In the genomic region with DNA sequence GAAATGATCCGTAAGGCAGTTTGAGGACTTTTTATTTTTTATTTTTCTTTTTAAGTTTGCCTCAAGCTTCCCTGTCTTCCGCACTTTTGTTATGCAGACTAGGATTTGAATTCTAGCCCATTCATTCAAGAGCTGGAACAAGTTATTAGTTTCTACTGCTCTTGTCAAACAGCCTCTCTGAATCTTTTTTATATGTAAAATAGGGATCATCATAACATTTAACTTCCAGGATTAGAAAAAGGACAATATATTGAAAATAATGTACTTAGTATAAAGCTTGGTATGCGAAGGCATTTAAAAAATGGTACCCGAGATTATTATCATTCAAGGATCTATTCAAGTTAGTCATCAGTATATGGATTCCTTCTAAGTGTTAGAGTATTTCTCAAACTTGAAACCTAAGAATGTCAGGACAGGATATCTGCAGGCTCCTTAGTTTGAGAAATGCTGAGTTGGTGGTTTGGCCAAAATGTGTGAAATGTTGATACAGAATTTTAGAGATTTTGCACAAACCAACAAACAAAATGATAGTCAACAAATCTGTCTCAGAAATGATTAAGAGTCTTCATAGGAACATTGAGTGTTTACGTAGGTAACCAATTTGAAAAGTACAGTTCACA, we compare ENCODE assay signal across 32 cellular contexts. TPM values are rescaled to one million over a fixed set of nuclear protein-coding genes. Genes with fewer than 3 reads are reported as not detected.
DNase-seq lines count a peak whose midpoint lies in the region; ATAC-seq, FAIRE-seq and TF ChIP-seq lines count a peak whose summit lies in the region.
"Had no signal": no experiment of that assay in that cellular context is flagged by ENCODE, and none has a peak within 500 bp of the region (broad histone marks: within the 10 kb centered on the region; RNA-seq: fewer than 3 reads in every experiment).

No MANE protein-coding gene starts in this region.

- no peak for TF ChIP-seq RAD21 in HepG2 (CRISPR knock-in tag; IDR thresholded peaks at IDR 0.05)

- WGBS in HepG2 (ENCODE audit: low lambda C conversion rate): 22% methylated on average over 5 of the region's 5 CpGs
- 58% methylated on average over 5 of the region's 5 CpGs for WGBS in right lobe of liver (ENCODE audit: insufficient coverage, low coverage, low lambda C conversion rate, missing lambda C conversion rate)
- WGBS in esophagus muscularis mucosa: 54% methylated on average over 5 of the region's 5 CpGs

- TF ChIP-seq CTCF in HepG2 (CRISPR knock-in tag; IDR thresholded peaks at IDR 0.05) (no peak), right lobe of liver (IDR thresholded peaks at IDR 0.05) (no peak), esophagus muscularis mucosa (IDR thresholded peaks at IDR 0.05) (no peak), neural progenitor cell (IDR thresholded peaks at IDR 0.05) (no peak)
- no peak for TF ChIP-seq CTCF in activated CD8-positive, alpha-beta T cell treated with anti-CD3 and anti-CD28 coated beads for 36 hours (IDR thresholded peaks at IDR 0.05)

- H3K27me3 ChIP-seq in HepG2 (ENCODE audit: control insufficient read depth in 1 of 2, insufficient read depth in 2 of 2, low read length in 2 of 2): no peaks in the 10 kb centered on the region
- no peaks in the 10 kb centered on the region for H3K27me3 ChIP-seq in right lobe of liver
- H3K27me3 ChIP-seq in esophagus muscularis mucosa: no peaks in the 10 kb centered on the region
- no peaks in the 10 kb centered on the region for H3K27me3 ChIP-seq in neural progenitor cell
- H3K27me3 ChIP-seq: dorsolateral prefrontal cortex had no signal

- DNase-seq in HepG2 (ENCODE audit: low spot score) (no peak), right lobe of liver (no peak), esophagus muscularis mucosa (ENCODE audit: extremely low spot score) (no peak), neural progenitor cell (ENCODE audit: low spot score) (no peak), inferior parietal cortex (ENCODE audit: extremely low spot score) (no peak)
- no peak for DNase-seq in naive thymus-derived CD8-positive, alpha-beta T cell
- no peak for DNase-seq in activated CD4-positive, alpha-beta memory T cell treated with anti-CD3 and anti-CD28 coated beads for 36 hours
- DNase-seq in activated CD8-positive, alpha-beta T cell treated with anti-CD3 and anti-CD28 coated beads for 36 hours: no peak
- DNase-seq: activated CD4-positive, alpha-beta T cell treated with anti-CD3 and anti-CD28 coated beads, Interleukin-2, amount 50 U/mL, for 4 hours; activated naive CD4-positive, alpha-beta T cell; AML-193; CD4-positive, CD25-positive, alpha-beta regulatory T cell; dorsolateral prefrontal cortex; HCEC 1CT; immature natural killer cell; NCI-H1417 treated with DMSO at 0.1 percent for 48 hours; NCI-H2081; NCI-H226; NCI-H526 treated with DMSO at 0.1 percent for 48 hours; occipital lobe; SHP77; stimulated activated CD4-positive, alpha-beta T cell treated with anti-CD3 and anti-CD28 coated beads, Interleukin-15, amount 100 ng/mL, for 24 hours; stimulated activated CD4-positive, alpha-beta T cell treated with anti-CD3 and anti-CD28 coated beads, Interleukin-4, amount 100 ng/mL, for 4 hours; T-helper 2 cell had no signal

- no peak for ATAC-seq in HepG2
- no peak for ATAC-seq in right lobe of liver
- ATAC-seq in naive thymus-derived CD8-positive, alpha-beta T cell: no peak
- ATAC-seq in activated CD8-positive, alpha-beta T cell treated with anti-CD3 and anti-CD28 coated beads for 36 hours: no peak
- ATAC-seq: activated CD4-positive, CD25-positive, alpha-beta regulatory T cell treated with anti-CD3 and anti-CD28 coated beads, Interleukin-2, amount 50 U/mL, for 24 hours had no signal

- no peak for FAIRE-seq in HepG2 (lab: Jason Lieb, UNC)
- FAIRE-seq: A204.1, GM18507, GM19239 had no signal

- no peaks in the 10 kb centered on the region for H3K36me3 Mint-ChIP-seq in neural progenitor cell
- no peaks in the 10 kb centered on the region for H3K36me3 Mint-ChIP-seq in naive thymus-derived CD8-positive, alpha-beta T cell
- no peaks in the 10 kb centered on the region for H3K36me3 Mint-ChIP-seq in activated CD4-positive, alpha-beta memory T cell treated with anti-CD3 and anti-CD28 coated beads for 36 hours
- no peaks in the 10 kb centered on the region for H3K36me3 Mint-ChIP-seq in activated CD8-positive, alpha-beta T cell treated with anti-CD3 and anti-CD28 coated beads for 36 hours (ENCODE audit: low read depth)
- H3K36me3 Mint-ChIP-seq: brain; CD4-positive, CD25-positive, alpha-beta regulatory T cell; immature natural killer cell; type B pancreatic cell had no signal

- no peaks in the 10 kb centered on the region for H3K27me3 Mint-ChIP-seq in neural progenitor cell (ENCODE audit: insufficient read depth, low read depth)
- H3K27me3 Mint-ChIP-seq in naive thymus-derived CD8-positive, alpha-beta T cell: no peaks in the 10 kb centered on the region
- peaks cover 2% of the 10 kb centered on the region for H3K27me3 Mint-ChIP-seq in activated CD4-positive, alpha-beta memory T cell treated with anti-CD3 and anti-CD28 coated beads for 36 hours
- no peaks in the 10 kb centered on the region for H3K27me3 Mint-ChIP-seq in activated CD8-positive, alpha-beta T cell treated with anti-CD3 and anti-CD28 coated beads for 36 hours
- H3K27me3 Mint-ChIP-seq: brain; CD4-positive, CD25-positive, alpha-beta regulatory T cell; type B pancreatic cell had no signal

- no peaks in the 10 kb centered on the region for H4K20me1 ChIP-seq in HepG2 (ENCODE audit: insufficient read depth, low read length)
- no peaks in the 10 kb centered on the region for H4K20me1 ChIP-seq in neural progenitor cell (ENCODE audit: low read depth)

- H3K9me3 ChIP-seq in HepG2 (ENCODE audit: low read length): no peaks in the 10 kb centered on the region
- no peaks in the 10 kb centered on the region for H3K9me3 ChIP-seq in right lobe of liver
- no peaks in the 10 kb centered on the region for H3K9me3 ChIP-seq in esophagus muscularis mucosa
- no peaks in the 10 kb centered on the region for H3K9me3 ChIP-seq in neural progenitor cell (ENCODE audit: low read depth)

- H3K4me2 ChIP-seq in HepG2 (ENCODE audit: low read depth, low read length) (no peak overlapping the region), neural progenitor cell (no peak overlapping the region)
- H3K4me2 ChIP-seq: PC-9 had no signal

- no peak overlapping the region for H3K27ac Mint-ChIP-seq in neural progenitor cell
- no peak overlapping the region for H3K27ac Mint-ChIP-seq in naive thymus-derived CD8-positive, alpha-beta T cell
- no peak overlapping the region for H3K27ac Mint-ChIP-seq in activated CD4-positive, alpha-beta memory T cell treated with anti-CD3 and anti-CD28 coated beads for 36 hours
- no peak overlapping the region for H3K27ac Mint-ChIP-seq in activated CD8-positive, alpha-beta T cell treated with anti-CD3 and anti-CD28 coated beads for 36 hours
- H3K27ac Mint-ChIP-seq: CD4-positive, CD25-positive, alpha-beta regulatory T cell; immature natural killer cell; type B pancreatic cell had no signal

- BruUV-seq in HepG2 (replicated peaks; lab: Mats Ljungman, UMichigan): no TSS peak

- H3K9ac ChIP-seq in HepG2 (ENCODE audit: insufficient read depth, low read depth, low read length): no peak overlapping the region
- H3K9ac ChIP-seq in neural progenitor cell: no peak overlapping the region

- POLR2A ChIA-PET in HepG2 (lab: Yijun Ruan, JAX): no interaction called here
- POLR2A ChIA-PET in naive thymus-derived CD8-positive, alpha-beta T cell (lab: Charles Lee): no interaction called here
- POLR2A ChIA-PET in activated CD4-positive, alpha-beta memory T cell treated with anti-CD3 and anti-CD28 coated beads for 36 hours (lab: Charles Lee): no interaction called here
- POLR2A ChIA-PET in activated CD8-positive, alpha-beta T cell treated with anti-CD3 and anti-CD28 coated beads for 36 hours (lab: Charles Lee): no interaction called here

- intact Hi-C loops in HepG2 (cut with micrococcal nuclease; ENCODE audit: unreplicated experiment): no loop called here
- intact Hi-C loops in right lobe of liver (cut with DNase I): no loop called here
- intact Hi-C loops in esophagus muscularis mucosa (cut with DNase I): no loop called here
- intact Hi-C loops in activated CD4-positive, alpha-beta memory T cell treated with anti-CD3 and anti-CD28 coated beads for 36 hours (cut with micrococcal nuclease): no loop called here
- intact Hi-C loops in activated CD8-positive, alpha-beta T cell treated with anti-CD3 and anti-CD28 coated beads for 36 hours (cut with micrococcal nuclease): no loop called here

- H3K36me3 ChIP-seq in HepG2 (replicated peaks in 1 of 2; ENCODE audit: control insufficient read depth in 1 of 2, insufficient read depth in 2 of 2, low read length in 2 of 2) (no peaks in the 10 kb centered on the region), right lobe of liver (no peaks in the 10 kb centered on the region), esophagus muscularis mucosa (no peaks in the 10 kb centered on the region), neural progenitor cell (no peaks in the 10 kb centered on the region)

- H3K4me1 ChIP-seq in HepG2 (ENCODE audit: insufficient read depth, low read length) (no peaks in the 10 kb centered on the region), right lobe of liver (no peaks in the 10 kb centered on the region), esophagus muscularis mucosa (no peaks in the 10 kb centered on the region), neural progenitor cell (no peaks in the 10 kb centered on the region)

- CTCF ChIA-PET in HepG2 (lab: Yijun Ruan, JAX; ENCODE audit: low intra/inter-chr PET ratio, low total read pairs): no interaction called here
- CTCF ChIA-PET in activated CD4-positive, alpha-beta memory T cell treated with anti-CD3 and anti-CD28 coated beads for 36 hours (lab: Charles Lee): no interaction called here
- CTCF ChIA-PET in activated CD8-positive, alpha-beta T cell treated with anti-CD3 and anti-CD28 coated beads for 36 hours (lab: Charles Lee): no interaction called here

- in situ Hi-C loops in HepG2 (cut with HindIII; ENCODE audit: extremely low pct_ligation_motif_present, low pct_unique_long_range_greater_than_20kb): no loop called here

- no peaks in the 10 kb centered on the region for H3K4me1 Mint-ChIP-seq in neural progenitor cell
- H3K4me1 Mint-ChIP-seq in naive thymus-derived CD8-positive, alpha-beta T cell: no peaks in the 10 kb centered on the region
- no peaks in the 10 kb centered on the region for H3K4me1 Mint-ChIP-seq in activated CD4-positive, alpha-beta memory T cell treated with anti-CD3 and anti-CD28 coated beads for 36 hours (ENCODE audit: low read depth)
- H3K4me1 Mint-ChIP-seq in activated CD8-positive, alpha-beta T cell treated with anti-CD3 and anti-CD28 coated beads for 36 hours (ENCODE audit: low read depth): no peaks in the 10 kb centered on the region
- H3K4me1 Mint-ChIP-seq: brain; CD4-positive, CD25-positive, alpha-beta regulatory T cell; immature natural killer cell had no signal

- TF ChIP-seq EP300 in HepG2 (IDR thresholded peaks at IDR 0.05; ENCODE audit: low read depth in 2 of 2, low read length in 2 of 2) (no peak), HepG2 (CRISPR knock-in tag; IDR thresholded peaks at IDR 0.05; ENCODE audit: borderline replicate concordance) (no peak), esophagus muscularis mucosa (IDR thresholded peaks at IDR 0.05) (no peak)

- H2AFZ ChIP-seq in HepG2 (ENCODE audit: low read length): no peak overlapping the region
- peak overlapping the region; percentile 9 for H2AFZ ChIP-seq in neural progenitor cell (replicated peaks)

- H3K79me2 ChIP-seq in HepG2 (ENCODE audit: insufficient read depth, low read length) (no peaks in the 10 kb centered on the region), neural progenitor cell (ENCODE audit: low read depth) (no peaks in the 10 kb centered on the region)

- H3K4me3 ChIP-seq in HepG2 (replicated peaks in 1 of 3; ENCODE audit: insufficient read depth in 1 of 3, low read depth in 2 of 3, low read length in 3 of 3): no peak overlapping the region
- no peak overlapping the region for H3K4me3 ChIP-seq in right lobe of liver
- no peak overlapping the region for H3K4me3 ChIP-seq in esophagus muscularis mucosa
- no peak overlapping the region for H3K4me3 ChIP-seq in neural progenitor cell
- H3K4me3 ChIP-seq: dorsolateral prefrontal cortex, PC-9 had no signal

- H3F3A ChIP-seq in neural progenitor cell (ENCODE audit: low read depth): no peaks in the 10 kb centered on the region

- H3K4me3 Mint-ChIP-seq in neural progenitor cell: no peak overlapping the region
- no peak overlapping the region for H3K4me3 Mint-ChIP-seq in naive thymus-derived CD8-positive, alpha-beta T cell
- H3K4me3 Mint-ChIP-seq in activated CD4-positive, alpha-beta memory T cell treated with anti-CD3 and anti-CD28 coated beads for 36 hours: no peak overlapping the region
- H3K4me3 Mint-ChIP-seq in activated CD8-positive, alpha-beta T cell treated with anti-CD3 and anti-CD28 coated beads for 36 hours: no peak overlapping the region
- H3K4me3 Mint-ChIP-seq: brain, immature natural killer cell, type B pancreatic cell had no signal

- H3K9me3 Mint-ChIP-seq in neural progenitor cell: no peaks in the 10 kb centered on the region
- H3K9me3 Mint-ChIP-seq in naive thymus-derived CD8-positive, alpha-beta T cell: peaks cover 0 to 9% (median 0%) of the 10 kb centered on the region in 9 donors
- peaks cover 2% of the 10 kb centered on the region for H3K9me3 Mint-ChIP-seq in activated CD4-positive, alpha-beta memory T cell treated with anti-CD3 and anti-CD28 coated beads for 36 hours
- no peaks in the 10 kb centered on the region for H3K9me3 Mint-ChIP-seq in activated CD8-positive, alpha-beta T cell treated with anti-CD3 and anti-CD28 coated beads for 36 hours
- H3K9me3 Mint-ChIP-seq: type B pancreatic cell had no signal

- H3K27ac ChIP-seq in HepG2 (ENCODE audit: extremely low read length, insufficient read depth, low read length): no peak overlapping the region
- H3K27ac ChIP-seq in right lobe of liver: no peak overlapping the region
- peak overlapping the region in 3 of 4 donors; percentile 0 to 5 (median 1) for H3K27ac ChIP-seq in esophagus muscularis mucosa (replicated peaks in 1 of 4)
- no peak overlapping the region for H3K27ac ChIP-seq in neural progenitor cell
- H3K27ac ChIP-seq: dorsolateral prefrontal cortex, PC-9 had no signal

- TF ChIP-seq POLR2A in HepG2 (IDR thresholded peaks at IDR 0.05; ENCODE audit: insufficient read depth in 1 of 2, low read depth in 2 of 2, low read length in 2 of 2) (no peak), right lobe of liver (IDR thresholded peaks at IDR 0.05) (no peak), esophagus muscularis mucosa (IDR thresholded peaks at IDR 0.05; ENCODE audit: low read depth) (no peak)

RNA-seq across cellular contexts. Expression of gene IGSF10, which starts 40.4 kb away (rescaled TPM):
- total RNA-seq in HepG2 (2016; rRNA removed; fragmentation: Illumina TruSeq; extraction: Trizol) (not detected in 2 replicates), right lobe of liver (under 1 TPM; 0.06 to 0.35 (median 0.17) TPM), esophagus muscularis mucosa (1 to 10 TPM in 3 of 4 donors, under 1 TPM in 1; 0.83 to 4.0 (median 2.8) TPM), neural progenitor cell (ENCODE audit: low replicate concordance) (0.15 and 0.22 TPM in 2 replicates)
- not detected in 2 replicates for total RNA-seq in HepG2 (2016; cell fraction: cytosol; rRNA removed; fragmentation: Illumina TruSeq; extraction: Trizol; ENCODE audit: low read depth)
- total RNA-seq in HepG2 (2016; cell fraction: insoluble cytoplasmic fraction; rRNA removed; fragmentation: Illumina TruSeq; extraction: Trizol): not detected in 2 replicates
- not detected in 2 replicates for total RNA-seq in HepG2 (2016; cell fraction: membrane; rRNA removed; fragmentation: Illumina TruSeq; extraction: Trizol)
- total RNA-seq in HepG2 (2016; cell fraction: nucleus; rRNA removed; fragmentation: Illumina TruSeq; extraction: Trizol): not detected in 2 replicates
- 0.12 and 0.16 TPM in 2 replicates for polyA plus RNA-seq in HepG2 (2011; rRNA removed)
- 0.05 and 0.10 TPM in 2 replicates for polyA plus RNA-seq in HepG2 (2011; cell fraction: cytosol; rRNA removed)
- 0.29 and 0.47 TPM in 2 replicates for polyA plus RNA-seq in HepG2 (2011; cell fraction: nucleus; rRNA removed)
- 0.24 and 0.31 TPM in 2 replicates for polyA plus RNA-seq in HepG2 (2012)
- not detected in 2 replicates for polyA plus RNA-seq in HepG2 (2016; cell fraction: cytosol; fragmentation: Illumina TruSeq; extraction: Trizol; ENCODE audit: low read depth)
- not detected in 2 replicates for polyA plus RNA-seq in HepG2 (2016; cell fraction: insoluble cytoplasmic fraction; fragmentation: Illumina TruSeq; extraction: Trizol; ENCODE audit: low read depth)
- not detected in 2 replicates for polyA plus RNA-seq in HepG2 (2016; cell fraction: membrane; fragmentation: Illumina TruSeq; extraction: Trizol; ENCODE audit: low read depth)
- not detected in 2 replicates for polyA plus RNA-seq in HepG2 (2016; cell fraction: nucleus; fragmentation: Illumina TruSeq; extraction: Trizol; ENCODE audit: insufficient read depth, low read depth)
- polyA minus RNA-seq in HepG2 (2011; rRNA and poly(A)+ RNA removed; ENCODE audit: low replicate concordance): 0.10 and 2.3 TPM in 2 replicates
- polyA minus RNA-seq in HepG2 (2011; cell fraction: cytosol; rRNA and poly(A)+ RNA removed): 0.09 and 0.20 TPM in 2 replicates
- polyA minus RNA-seq in HepG2 (2011; cell fraction: nucleus; rRNA and poly(A)+ RNA removed): 0.52 and 0.75 TPM in 2 replicates
- total RNA-seq in naive thymus-derived CD8-positive, alpha-beta T cell: not detected
- not detected for polyA plus RNA-seq in naive thymus-derived CD8-positive, alpha-beta T cell
- total RNA-seq in activated CD4-positive, alpha-beta memory T cell treated with anti-CD3 and anti-CD28 coated beads for 36 hours: not detected
- not detected for total RNA-seq in activated CD8-positive, alpha-beta T cell treated with anti-CD3 and anti-CD28 coated beads for 36 hours
- total RNA-seq: CD4-positive, CD25-positive, alpha-beta regulatory T cell; pulmonary artery endothelial cell had no signal
- polyA plus RNA-seq: immature natural killer cell had no signal

Comparison
In these comparisons a context has a peak if more than half of its experiments do, and no peak if none do; other contexts are left out.
1. H3K27ac ChIP-seq: peak in esophagus muscularis mucosa (3 of 4); none in HepG2 (single experiment), right lobe of liver (0 of 3) and neural progenitor cell (single experiment).